ENCODE assay signal across 1 cellular context in genomic region chr12:68119724-68120211, GRCh38.
TF ChIP-seq lines count a peak whose summit lies in the region.

No MANE protein-coding gene starts in this region.

TF ChIP-seq in WTC11, 78 proteins besides CTCF, POLR2A, EP300 and RAD21 (continued from another document):
- TF ChIP-seq PRDM15 (CRISPR knock-in tag; IDR thresholded peaks at IDR 0.05) (no peak), ESRRA (CRISPR knock-in tag; IDR thresholded peaks at IDR 0.05; ENCODE audit: borderline replicate concordance) (no peak), SMAD3 (CRISPR knock-in tag; IDR thresholded peaks at IDR 0.05; ENCODE audit: borderline replicate concordance) (no peak), JUN (CRISPR knock-in tag; IDR thresholded peaks at IDR 0.05) (no peak), ZNF671 (CRISPR knock-in tag; IDR thresholded peaks at IDR 0.05) (no peak), NFE2L1 (CRISPR knock-in tag; IDR thresholded peaks at IDR 0.05) (no peak), FOXJ3 (CRISPR knock-in tag; IDR thresholded peaks at IDR 0.05; ENCODE audit: borderline replicate concordance) (no peak), OVOL2 (CRISPR knock-in tag; IDR thresholded peaks at IDR 0.05; ENCODE audit: borderline replicate concordance) (no peak)
- TF ChIP-seq, protein P1, sequence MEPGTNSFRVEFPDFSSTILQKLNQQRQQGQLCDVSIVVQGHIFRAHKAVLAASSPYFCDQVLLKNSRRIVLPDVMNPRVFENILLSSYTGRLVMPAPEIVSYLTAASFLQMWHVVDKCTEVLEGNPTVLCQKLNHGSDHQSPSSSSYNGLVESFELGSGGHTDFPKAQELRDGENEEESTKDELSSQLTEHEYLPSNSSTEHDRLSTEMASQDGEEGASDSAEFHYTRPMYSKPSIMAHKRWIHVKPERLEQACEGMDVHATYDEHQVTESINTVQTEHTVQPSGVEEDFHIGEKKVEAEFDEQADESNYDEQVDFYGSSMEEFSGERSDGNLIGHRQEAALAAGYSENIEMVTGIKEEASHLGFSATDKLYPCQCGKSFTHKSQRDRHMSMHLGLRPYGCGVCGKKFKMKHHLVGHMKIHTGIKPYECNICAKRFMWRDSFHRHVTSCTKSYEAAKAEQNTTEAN (CRISPR knock-in tag; IDR thresholded peaks at IDR 0.05), result no peak
- TF ChIP-seq, protein P2, sequence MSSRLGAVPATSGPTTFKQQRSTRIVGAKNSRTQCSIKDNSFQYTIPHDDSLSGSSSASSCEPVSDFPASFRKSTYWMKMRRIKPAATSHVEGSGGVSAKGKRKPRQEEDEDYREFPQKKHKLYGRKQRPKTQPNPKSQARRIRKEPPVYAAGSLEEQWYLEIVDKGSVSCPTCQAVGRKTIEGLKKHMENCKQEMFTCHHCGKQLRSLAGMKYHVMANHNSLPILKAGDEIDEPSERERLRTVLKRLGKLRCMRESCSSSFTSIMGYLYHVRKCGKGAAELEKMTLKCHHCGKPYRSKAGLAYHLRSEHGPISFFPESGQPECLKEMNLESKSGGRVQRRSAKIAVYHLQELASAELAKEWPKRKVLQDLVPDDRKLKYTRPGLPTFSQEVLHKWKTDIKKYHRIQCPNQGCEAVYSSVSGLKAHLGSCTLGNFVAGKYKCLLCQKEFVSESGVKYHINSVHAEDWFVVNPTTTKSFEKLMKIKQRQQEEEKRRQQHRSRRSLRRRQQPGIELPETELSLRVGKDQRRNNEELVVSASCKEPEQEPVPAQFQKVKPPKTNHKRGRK (CRISPR knock-in tag; IDR thresholded peaks at IDR 0.05; ENCODE audit: borderline replicate concordance), result no peak
- TF ChIP-seq, protein P3, sequence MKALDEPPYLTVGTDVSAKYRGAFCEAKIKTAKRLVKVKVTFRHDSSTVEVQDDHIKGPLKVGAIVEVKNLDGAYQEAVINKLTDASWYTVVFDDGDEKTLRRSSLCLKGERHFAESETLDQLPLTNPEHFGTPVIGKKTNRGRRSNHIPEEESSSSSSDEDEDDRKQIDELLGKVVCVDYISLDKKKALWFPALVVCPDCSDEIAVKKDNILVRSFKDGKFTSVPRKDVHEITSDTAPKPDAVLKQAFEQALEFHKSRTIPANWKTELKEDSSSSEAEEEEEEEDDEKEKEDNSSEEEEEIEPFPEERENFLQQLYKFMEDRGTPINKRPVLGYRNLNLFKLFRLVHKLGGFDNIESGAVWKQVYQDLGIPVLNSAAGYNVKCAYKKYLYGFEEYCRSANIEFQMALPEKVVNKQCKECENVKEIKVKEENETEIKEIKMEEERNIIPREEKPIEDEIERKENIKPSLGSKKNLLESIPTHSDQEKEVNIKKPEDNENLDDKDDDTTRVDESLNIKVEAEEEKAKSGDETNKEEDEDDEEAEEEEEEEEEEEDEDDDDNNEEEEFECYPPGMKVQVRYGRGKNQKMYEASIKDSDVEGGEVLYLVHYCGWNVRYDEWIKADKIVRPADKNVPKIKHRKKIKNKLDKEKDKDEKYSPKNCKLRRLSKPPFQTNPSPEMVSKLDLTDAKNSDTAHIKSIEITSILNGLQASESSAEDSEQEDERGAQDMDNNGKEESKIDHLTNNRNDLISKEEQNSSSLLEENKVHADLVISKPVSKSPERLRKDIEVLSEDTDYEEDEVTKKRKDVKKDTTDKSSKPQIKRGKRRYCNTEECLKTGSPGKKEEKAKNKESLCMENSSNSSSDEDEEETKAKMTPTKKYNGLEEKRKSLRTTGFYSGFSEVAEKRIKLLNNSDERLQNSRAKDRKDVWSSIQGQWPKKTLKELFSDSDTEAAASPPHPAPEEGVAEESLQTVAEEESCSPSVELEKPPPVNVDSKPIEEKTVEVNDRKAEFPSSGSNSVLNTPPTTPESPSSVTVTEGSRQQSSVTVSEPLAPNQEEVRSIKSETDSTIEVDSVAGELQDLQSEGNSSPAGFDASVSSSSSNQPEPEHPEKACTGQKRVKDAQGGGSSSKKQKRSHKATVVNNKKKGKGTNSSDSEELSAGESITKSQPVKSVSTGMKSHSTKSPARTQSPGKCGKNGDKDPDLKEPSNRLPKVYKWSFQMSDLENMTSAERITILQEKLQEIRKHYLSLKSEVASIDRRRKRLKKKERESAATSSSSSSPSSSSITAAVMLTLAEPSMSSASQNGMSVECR (CRISPR knock-in tag; IDR thresholded peaks at IDR 0.05; ENCODE audit: borderline replicate concordance), result no peak
